9 cellular contexts compared by ENCODE assay signal in genomic region chr5:175873090-175873454, GRCh38. TPM values are rescaled to one million over a fixed set of nuclear protein-coding genes. Genes with fewer than 3 reads are reported as not detected.
DNase-seq lines count a peak whose midpoint lies in the region; ATAC-seq and TF ChIP-seq lines count a peak whose summit lies in the region.
"Had no signal": no experiment of that assay in that cellular context is flagged by ENCODE, and none has a peak within 500 bp of the region (broad histone marks: within the 10 kb centered on the region; RNA-seq: fewer than 3 reads in every experiment).

No MANE protein-coding gene starts in this region.

- H3K9me3 Mint-ChIP-seq in endothelial cell (ENCODE audit: unreplicated experiment), result no peaks in the 10 kb centered on the region
- H3K9me3 Mint-ChIP-seq: activated T-cell treated with anti-CD3 and anti-CD28 coated beads, Interleukin-2, amount 50 U/mL, for 24 hours had no signal

- H3K36me3 Mint-ChIP-seq in endothelial cell (ENCODE audit: low read depth, unreplicated experiment), result no peaks in the 10 kb centered on the region

- no peak for TF ChIP-seq CTCF in endothelial cell (IDR thresholded peaks at IDR 0.05; ENCODE audit: unreplicated experiment)

- peak; percentile 23 to 28 for DNase-seq in stimulated activated CD4-positive, alpha-beta T cell treated with anti-CD3 and anti-CD28 coated beads, Interleukin-2, amount 100 ng/mL, for 48 hours
- no peak for DNase-seq in stimulated activated CD4-positive, alpha-beta T cell treated with anti-CD3 and anti-CD28 coated beads, Interleukin-12 subunit alpha, Interleukin-12 subunit beta, amount 100 ng/mL, for 4 hours
- peak; percentile 56 for DNase-seq in NCI-H748 treated with DMSO at 0.1 percent for 48 hours (lab: John Stamatoyannopoulos, UW)
- peak; percentile 76 for DNase-seq in endothelial cell (ENCODE audit: low spot score)
- no peak for DNase-seq in DMS114 treated with DMSO at 0.1 percent for 48 hours (lab: John Stamatoyannopoulos, UW; ENCODE audit: unreplicated experiment)
- DNase-seq in effector CD8-positive, alpha-beta T cell (lab: John Stamatoyannopoulos, UW), result no peak
- DNase-seq: activated T-cell treated with anti-CD3 and anti-CD28 coated beads, Interleukin-2, amount 50 U/mL, for 24 hours had no signal

- peaks cover 4% of the 10 kb centered on the region for H3K4me1 Mint-ChIP-seq in endothelial cell (ENCODE audit: unreplicated experiment)

- H3K4me3 Mint-ChIP-seq in endothelial cell (ENCODE audit: unreplicated experiment), result peak overlapping the region; percentile 61
- H3K4me3 Mint-ChIP-seq: activated T-cell treated with anti-CD3 and anti-CD28 coated beads, Interleukin-2, amount 50 U/mL, for 24 hours had no signal

- peaks cover 9% of the 10 kb centered on the region for H3K27me3 Mint-ChIP-seq in endothelial cell (ENCODE audit: unreplicated experiment)

- ATAC-seq in GM21367 (IDR thresholded peaks at IDR 0.05; ENCODE audit: unreplicated experiment) (no peak), GM19023 (IDR thresholded peaks at IDR 0.05; ENCODE audit: unreplicated experiment) (no peak)

- peak overlapping the region; percentile 43 for H3K27ac Mint-ChIP-seq in endothelial cell (ENCODE audit: unreplicated experiment)
- H3K27ac Mint-ChIP-seq: activated T-cell treated with anti-CD3 and anti-CD28 coated beads, Interleukin-2, amount 50 U/mL, for 24 hours had no signal

RNA-seq across cellular contexts. Expression of gene CPLX2, which starts 1.7 kb away (rescaled TPM):
- 0.05 TPM for total RNA-seq in endothelial cell (ENCODE audit: unreplicated experiment)

Comparison
In these comparisons a context has a peak if more than half of its experiments do, and no peak if none do; other contexts are left out.
1. DNase-seq: peak in stimulated activated CD4-positive, alpha-beta T cell treated with anti-CD3 and anti-CD28 coated beads, Interleukin-2, amount 100 ng/mL, for 48 hours (2 of 2), NCI-H748 treated with DMSO at 0.1 percent for 48 hours (single experiment) and endothelial cell (single experiment); none in stimulated activated CD4-positive, alpha-beta T cell treated with anti-CD3 and anti-CD28 coated beads, Interleukin-12 subunit alpha, Interleukin-12 subunit beta, amount 100 ng/mL, for 4 hours (single experiment), DMS114 treated with DMSO at 0.1 percent for 48 hours (single experiment) and effector CD8-positive, alpha-beta T cell (single experiment).